ENCODE assay signal across 21 cellular contexts in the genomic region with DNA sequence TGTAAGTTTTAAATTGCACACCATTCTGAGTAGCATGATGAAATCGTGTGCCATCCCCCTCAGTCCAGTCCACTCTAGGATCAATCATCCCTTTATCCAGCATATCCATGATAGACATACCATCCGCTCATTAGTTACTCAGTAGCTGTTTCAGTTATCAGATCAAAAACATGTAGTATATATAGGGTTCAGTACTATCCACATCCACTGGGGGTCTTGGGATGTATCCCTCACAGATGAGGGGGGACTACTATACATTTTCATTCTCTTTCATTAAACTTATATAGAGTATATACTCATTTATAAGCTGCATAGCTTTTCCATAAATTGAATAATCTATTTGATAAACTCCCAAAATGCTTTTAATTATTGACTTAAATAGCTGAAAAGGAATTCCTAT.
DNase-seq lines count a peak whose midpoint lies in the region; ATAC-seq, FAIRE-seq and TF ChIP-seq lines count a peak whose summit lies in the region.
"Had no signal": no experiment of that assay in that cellular context is flagged by ENCODE, and none has a peak within 500 bp of the region (broad histone marks: within the 10 kb centered on the region; RNA-seq: fewer than 3 reads in every experiment).

No MANE protein-coding gene starts in this region.

- H3K4me2 ChIP-seq in A549: no peak overlapping the region
- H3K4me2 ChIP-seq in BLaER1 treated with 17β-estradiol and CSF1 and Interleukin-3, amounts not matched to agents 10 nM and 100 nM: peak overlapping the region in 7 of 11 experiments; percentile 3 to 69 (median 38); a peak in 9 of 22 replicates

- H3K27me3 ChIP-seq in BLaER1 treated with 17β-estradiol and CSF1 and Interleukin-3, amounts not matched to agents 10 nM and 100 nM: no peaks in the 10 kb centered on the region
- peaks cover 5% of the 10 kb centered on the region for H3K27me3 ChIP-seq in endodermal cell (ENCODE audit: control insufficient read depth, insufficient read depth, low read length, poor library complexity, severe bottlenecking)
- no peaks in the 10 kb centered on the region for H3K27me3 ChIP-seq in lower lobe of right lung (ENCODE audit: low read depth)

- no peak for TF ChIP-seq CTCF in A549 (IDR thresholded peaks at IDR 0.05)
- TF ChIP-seq CTCF in endodermal cell (conservative IDR thresholded peaks at IDR 0.05): peak; percentile 43
- TF ChIP-seq CTCF in lower lobe of right lung (IDR thresholded peaks at IDR 0.05): no peak

- no peaks in the 10 kb centered on the region for H3K36me3 Mint-ChIP-seq in endodermal cell (ENCODE audit: low read depth)
- H3K36me3 Mint-ChIP-seq: CD14-positive monocyte had no signal

- no peak for DNase-seq in A549 (ENCODE audit: low read depth in 1 of 2, low spot score in 1 of 2)
- peak; percentile 7 for DNase-seq in NAMALWA (ENCODE audit: low spot score)
- no peak for DNase-seq in endodermal cell
- no peak for DNase-seq in NCI-H446 (lab: John Stamatoyannopoulos, UW)
- no peak for DNase-seq in retina
- no peak for DNase-seq in lower lobe of right lung
- DNase-seq: CD8-positive, alpha-beta memory T cell; Kasumi-1; NCI-H1105 treated with DMSO at 0.1 percent for 48 hours; NCI-H146; NCI-H2029; NCI-H446 treated with DMSO at 0.1 percent for 48 hours; NCI-H526; NCI-H82; RPMI8226; SHP77 had no signal

- H4K20me1 ChIP-seq in BLaER1 treated with 17β-estradiol and CSF1 and Interleukin-3, amounts not matched to agents 10 nM and 100 nM: no peaks in the 10 kb centered on the region

- H3K4me3 Mint-ChIP-seq in endodermal cell: no peak overlapping the region
- H3K4me3 Mint-ChIP-seq: CD14-positive monocyte; CD8-positive, alpha-beta memory T cell had no signal

- H3K27ac Mint-ChIP-seq in endodermal cell: no peak overlapping the region

- TF ChIP-seq EP300 in A549 (IDR thresholded peaks at IDR 0.05): no peak

- H3K4me1 ChIP-seq in A549 (no peaks in the 10 kb centered on the region), endodermal cell (ENCODE audit: control insufficient read depth, insufficient read depth, low read length) (no peaks in the 10 kb centered on the region), lower lobe of right lung (no peaks in the 10 kb centered on the region)
- H3K4me1 ChIP-seq in BLaER1 treated with 17β-estradiol and CSF1 and Interleukin-3, amounts not matched to agents 10 nM and 100 nM: peaks cover 0 to 9% (median 6%) of the 10 kb centered on the region in 10 experiments; a peak in 10 of 20 replicates

- H3K27ac ChIP-seq in A549: no peak overlapping the region
- no peak overlapping the region for H3K27ac ChIP-seq in BLaER1 treated with 17β-estradiol and CSF1 and Interleukin-3, amounts not matched to agents 10 nM and 100 nM
- no peak overlapping the region for H3K27ac ChIP-seq in endodermal cell (ENCODE audit: low read depth, low read length)
- no peak overlapping the region for H3K27ac ChIP-seq in lower lobe of right lung

- no peaks in the 10 kb centered on the region for H3K4me1 Mint-ChIP-seq in endodermal cell
- H3K4me1 Mint-ChIP-seq: CD14-positive monocyte; CD8-positive, alpha-beta memory T cell had no signal

- H3K9me3 Mint-ChIP-seq in endodermal cell: peaks cover 7% of the 10 kb centered on the region

- no peak for FAIRE-seq in A549 (lab: Jason Lieb, UNC)
- FAIRE-seq: G401.6, GM12878, H1 had no signal

- ATAC-seq in A549 (peak; percentile 66 to 68; a peak in 4 of 6 replicates), lower lobe of right lung (no peak)
- ATAC-seq: GM12878 had no signal

- TF ChIP-seq RAD21 in A549 (conservative IDR thresholded peaks at IDR 0.05 in 1 of 2, IDR thresholded peaks at IDR 0.05 in 1 of 2): no peak

- POLR2A ChIA-PET in A549 (lab: Yijun Ruan, JAX): no interaction called here

- 52% methylated on average over 2 of the region's 2 CpGs for WGBS in A549 (ENCODE audit: missing lambda C conversion rate)
- WGBS in endodermal cell (ENCODE audit: insufficient coverage in 1 of 2, insufficient read length in 1 of 2), 2 experiments: 92 to 100% methylated on average over 1 of the region's 2 CpGs

- TF ChIP-seq POLR2A in A549 (IDR thresholded peaks at IDR 0.05; ENCODE audit: low read length): no peak

- intact Hi-C loops in lower lobe of right lung (cut with DNase I): no loop called here

- H3K27me3 Mint-ChIP-seq in endodermal cell (ENCODE audit: insufficient read depth): no peaks in the 10 kb centered on the region

- CTCF ChIA-PET in A549 (lab: Yijun Ruan, JAX): no interaction called here

- no peak overlapping the region for H3K9ac ChIP-seq in BLaER1 treated with 17β-estradiol and CSF1 and Interleukin-3, amounts not matched to agents 10 nM and 100 nM
- H3K9ac ChIP-seq in endodermal cell (ENCODE audit: extremely low read depth, low read length, poor library complexity, severe bottlenecking): no peak overlapping the region

- H3K9me3 ChIP-seq in A549 (no peaks in the 10 kb centered on the region), endodermal cell (ENCODE audit: control insufficient read depth, low read length) (no peaks in the 10 kb centered on the region), lower lobe of right lung (no peaks in the 10 kb centered on the region)
- peaks cover 0 to 5% (median 2%) of the 10 kb centered on the region in 11 experiments; a peak in 4 of 22 replicates for H3K9me3 ChIP-seq in BLaER1 treated with 17β-estradiol and CSF1 and Interleukin-3, amounts not matched to agents 10 nM and 100 nM (replicated peaks in 1 of 11)

- H3K4me3 ChIP-seq in A549 (no peak overlapping the region), endodermal cell (ENCODE audit: low read length) (no peak overlapping the region), lower lobe of right lung (no peak overlapping the region)
- no peak overlapping the region for H3K4me3 ChIP-seq in BLaER1 treated with 17β-estradiol and CSF1 and Interleukin-3, amounts not matched to agents 10 nM and 100 nM
- H3K4me3 ChIP-seq: GM12878 had no signal

- H3K36me3 ChIP-seq in BLaER1 treated with 17β-estradiol and CSF1 and Interleukin-3, amounts not matched to agents 10 nM and 100 nM: no peaks in the 10 kb centered on the region
- H3K36me3 ChIP-seq in endodermal cell (ENCODE audit: control insufficient read depth, insufficient read depth, low read length) (no peaks in the 10 kb centered on the region), lower lobe of right lung (no peaks in the 10 kb centered on the region)

TF ChIP-seq in A549, 52 proteins besides CTCF, POLR2A, EP300 and RAD21:
- TF ChIP-seq PHF8 (IDR thresholded peaks at IDR 0.05; ENCODE audit: borderline replicate concordance, low read depth) (no peak), MYC (IDR thresholded peaks at IDR 0.05; ENCODE audit: borderline replicate concordance, low read length) (no peak), CHD4 (IDR thresholded peaks at IDR 0.05; ENCODE audit: borderline replicate concordance) (no peak), FOXS1 (CRISPR knock-in tag; IDR thresholded peaks at IDR 0.05) (no peak)
TF ChIP-seq in A549: peak in this region for 0.

Comparison
In these comparisons a context has a peak if more than half of its experiments do, and no peak if none do; other contexts are left out.
1. ATAC-seq: peak in A549 (2 of 2); none in lower lobe of right lung (0 of 2).